16 cellular contexts compared by ENCODE assay signal in genomic region chr14:34766611-34767010, GRCh38. TPM values are rescaled to one million over a fixed set of nuclear protein-coding genes. Genes with fewer than 3 reads are reported as not detected.
DNase-seq lines count a peak whose midpoint lies in the region; ATAC-seq and TF ChIP-seq lines count a peak whose summit lies in the region.
"Had no signal": no experiment of that assay in that cellular context is flagged by ENCODE, and none has a peak within 500 bp of the region (broad histone marks: within the 10 kb centered on the region; RNA-seq: fewer than 3 reads in every experiment).

No MANE protein-coding gene starts in this region.

- no peak overlapping the region for H3K9ac ChIP-seq in mammary epithelial cell (ENCODE audit: insufficient read depth, low read length)

- no peak for TF ChIP-seq CTCF in MCF 10A (IDR thresholded peaks at IDR 0.05; ENCODE audit: unreplicated experiment)
- TF ChIP-seq CTCF in mammary epithelial cell (conservative IDR thresholded peaks at IDR 0.05 in 1 of 2, IDR thresholded peaks at IDR 0.05 in 1 of 2; ENCODE audit: extremely low read depth in 1 of 2, insufficient read depth in 1 of 2, low read depth in 1 of 2, low read length in 2 of 2): no peak
- no peak for TF ChIP-seq CTCF in fibroblast of the aortic adventitia (IDR thresholded peaks at IDR 0.05; ENCODE audit: insufficient read depth, low read length)
- no peak for TF ChIP-seq CTCF in dorsolateral prefrontal cortex (IDR thresholded peaks at IDR 0.05 in 54 of 56, conservative IDR thresholded peaks at IDR 0.05 in 2 of 56; ENCODE audit: low read depth in 1 of 56, partially characterized antibody in 56 of 56)

- CTCF ChIA-PET in MCF 10A (lab: Yijun Ruan, JAX): interaction anchor here (0.6 to 1.6 kb wide), 3 partner anchors 8 to 181 kb away, joined by 3 to 6 read pairs (median 4); no protein-coding TSS in a partner anchor
- CTCF ChIA-PET in mammary epithelial cell (lab: Charles Lee; ENCODE audit: low non-redundant PET): no interaction called here

- no peak overlapping the region for H3K27ac ChIP-seq in mammary epithelial cell (ENCODE audit: insufficient read depth, low read depth, low read length)
- no peak overlapping the region for H3K27ac ChIP-seq in dorsolateral prefrontal cortex
- H3K27ac ChIP-seq: upper lobe of right lung had no signal

- no peak overlapping the region for H3K4me3 Mint-ChIP-seq in MCF 10A (ENCODE audit: unreplicated experiment)
- H3K4me3 Mint-ChIP-seq in activated T-helper 17 cell treated with anti-CD3 and anti-CD28 coated beads, Interleukin-2, amount 50 U/mL, for 72 hours: no peak overlapping the region
- H3K4me3 Mint-ChIP-seq: activated CD8-positive, alpha-beta T cell treated with anti-CD3 and anti-CD28 coated beads for 36 hours; WTC11 had no signal

- H3K27me3 ChIP-seq in mammary epithelial cell (ENCODE audit: insufficient read depth, low read length) (no peaks in the 10 kb centered on the region), dorsolateral prefrontal cortex (no peaks in the 10 kb centered on the region)
- H3K27me3 ChIP-seq: upper lobe of right lung had no signal

- no peaks in the 10 kb centered on the region for H3K4me1 ChIP-seq in mammary epithelial cell (ENCODE audit: insufficient read depth, low read length)
- H3K4me1 ChIP-seq: upper lobe of right lung had no signal

- no peaks in the 10 kb centered on the region for H3K4me1 Mint-ChIP-seq in MCF 10A (ENCODE audit: insufficient read depth, unreplicated experiment)
- peaks cover 4% of the 10 kb centered on the region for H3K4me1 Mint-ChIP-seq in activated T-helper 17 cell treated with anti-CD3 and anti-CD28 coated beads, Interleukin-2, amount 50 U/mL, for 72 hours
- H3K4me1 Mint-ChIP-seq: WTC11 had no signal

- ATAC-seq in activated T-helper 17 cell treated with anti-CD3 and anti-CD28 coated beads, Interleukin-2, amount 50 U/mL, for 72 hours (replicated peaks): no peak
- no peak for ATAC-seq in GM19395 (IDR thresholded peaks at IDR 0.05; ENCODE audit: unreplicated experiment)
- ATAC-seq: activated CD8-positive, alpha-beta T cell treated with anti-CD3 and anti-CD28 coated beads for 36 hours; stimulated activated naive CD8-positive, alpha-beta T cell treated with anti-CD3 and anti-CD28 coated beads, Interleukin-15, Interleukin-2, amounts not matched to agents 100 U/mL and 50 U/mL, for 24 hours; upper lobe of right lung; WTC11 had no signal

- H3K4me3 ChIP-seq in mammary epithelial cell (replicated peaks in 1 of 3; ENCODE audit: insufficient read depth in 1 of 3, low read depth in 2 of 3, low read length in 3 of 3) (no peak overlapping the region), fibroblast of the aortic adventitia (ENCODE audit: low read depth, low read length) (no peak overlapping the region), dorsolateral prefrontal cortex (no peak overlapping the region)
- H3K4me3 ChIP-seq: upper lobe of right lung had no signal

- POLR2A ChIA-PET in MCF 10A (lab: Yijun Ruan, JAX): interaction anchor here (0.6 kb wide), 1 partner anchor 538 kb away, joined by 3 read pairs; no protein-coding TSS in a partner anchor

- H3K27ac Mint-ChIP-seq in MCF 10A (ENCODE audit: low read depth, unreplicated experiment): peak overlapping the region; percentile 33
- peak overlapping the region; percentile 84 for H3K27ac Mint-ChIP-seq in activated T-helper 17 cell treated with anti-CD3 and anti-CD28 coated beads, Interleukin-2, amount 50 U/mL, for 72 hours
- H3K27ac Mint-ChIP-seq: activated CD8-positive, alpha-beta T cell treated with anti-CD3 and anti-CD28 coated beads for 36 hours; WTC11 had no signal

- WGBS in mammary epithelial cell (ENCODE audit: low coverage, missing lambda C conversion rate): 100% methylated on average over 1 of the region's 1 CpG

- in situ Hi-C loops in mammary epithelial cell (cut with MboI; ENCODE audit: low sequenced_read_pairs in 2 of 2): no loop called here
- in situ Hi-C loops in G401 (cut with HindIII; ENCODE audit: low sequenced_read_pairs): no loop called here

- H3K79me2 ChIP-seq in mammary epithelial cell (ENCODE audit: insufficient read depth, low read length): no peaks in the 10 kb centered on the region

- BruUV-seq in MCF 10A (replicated peaks; lab: Mats Ljungman, UMichigan) (no TSS peak), mammary epithelial cell (replicated peaks; lab: Mats Ljungman, UMichigan) (no TSS peak)

- DNase-seq in MCF 10A (ENCODE audit: unreplicated experiment) (no peak), mammary epithelial cell (no peak), fibroblast of the aortic adventitia (ENCODE audit: low read depth) (peak; percentile 57), dorsolateral prefrontal cortex (no peak), DMS79 treated with DMSO at 0.1 percent for 48 hours (lab: John Stamatoyannopoulos, UW) (no peak), G401 (ENCODE audit: low spot score) (no peak)
- DNase-seq: activated CD8-positive, alpha-beta T cell treated with anti-CD3 and anti-CD28 coated beads for 36 hours; activated effector memory CD4-positive, alpha-beta T cell treated with Interleukin-2 at 50 U/mL for 16 hours; Calu3; effector CD4-positive, alpha-beta T cell; NCI-H1417 treated with DMSO at 0.1 percent for 48 hours; stimulated activated naive CD8-positive, alpha-beta T cell treated with anti-CD3 and anti-CD28 coated beads, Interleukin-15, Interleukin-2, amounts not matched to agents 100 U/mL and 50 U/mL, for 24 hours; upper lobe of right lung had no signal

- no peaks in the 10 kb centered on the region for H3K9me3 ChIP-seq in mammary epithelial cell (replicated peaks; ENCODE audit: insufficient read depth, low read length)
- H3K9me3 ChIP-seq: upper lobe of right lung had no signal

- intact Hi-C loops in MCF 10A (cut with micrococcal nuclease) (loop anchor here (10.0 kb wide), 1 partner anchor 108 kb away; the partner anchor contains the start of gene BAZ1A), mammary epithelial cell (cut with micrococcal nuclease) (no loop called here), dorsolateral prefrontal cortex (cut with DNase I) (no loop called here)

- peaks cover 67% of the 10 kb centered on the region for H3K36me3 Mint-ChIP-seq in MCF 10A (ENCODE audit: insufficient read depth, unreplicated experiment)
- H3K36me3 Mint-ChIP-seq in activated T-helper 17 cell treated with anti-CD3 and anti-CD28 coated beads, Interleukin-2, amount 50 U/mL, for 72 hours (ENCODE audit: low read depth): peaks cover 97% of the 10 kb centered on the region

- dilution Hi-C loops in mammary epithelial cell (cut with HindIII; ENCODE audit: low sequenced_read_pairs): no loop called here

- H4K20me1 ChIP-seq in mammary epithelial cell (ENCODE audit: insufficient read depth, low read length): no peaks in the 10 kb centered on the region

- H3K9me3 Mint-ChIP-seq in MCF 10A (ENCODE audit: unreplicated experiment): no peaks in the 10 kb centered on the region
- H3K9me3 Mint-ChIP-seq in activated T-helper 17 cell treated with anti-CD3 and anti-CD28 coated beads, Interleukin-2, amount 50 U/mL, for 72 hours: no peaks in the 10 kb centered on the region
- H3K9me3 Mint-ChIP-seq: activated CD8-positive, alpha-beta T cell treated with anti-CD3 and anti-CD28 coated beads for 36 hours; WTC11 had no signal

- no peak overlapping the region for H3K4me2 ChIP-seq in mammary epithelial cell (ENCODE audit: insufficient read depth, low read depth, low read length)

- H2AFZ ChIP-seq in mammary epithelial cell (ENCODE audit: low read depth, low read length): no peak overlapping the region

- H3K36me3 ChIP-seq in mammary epithelial cell (ENCODE audit: insufficient read depth, low read length): peaks cover 31% of the 10 kb centered on the region

- no peaks in the 10 kb centered on the region for H3K27me3 Mint-ChIP-seq in MCF 10A (ENCODE audit: insufficient read depth, unreplicated experiment)
- no peaks in the 10 kb centered on the region for H3K27me3 Mint-ChIP-seq in activated T-helper 17 cell treated with anti-CD3 and anti-CD28 coated beads, Interleukin-2, amount 50 U/mL, for 72 hours
- H3K27me3 Mint-ChIP-seq: activated CD8-positive, alpha-beta T cell treated with anti-CD3 and anti-CD28 coated beads for 36 hours had no signal

RNA-seq across cellular contexts. Expression of gene CFL2, which starts 52.2 kb away (rescaled TPM):
- total RNA-seq in MCF 10A (2022): 39.7 and 53.7 TPM in 2 replicates
- 10 to 100 TPM; 30.1 to 34.5 TPM for total RNA-seq in mammary epithelial cell
- 21.0 TPM for polyA plus RNA-seq in mammary epithelial cell
- 82.1 TPM for polyA minus RNA-seq in mammary epithelial cell
- total RNA-seq in activated T-helper 17 cell treated with anti-CD3 and anti-CD28 coated beads, Interleukin-2, amount 50 U/mL, for 72 hours: 1 to 10 TPM; 6.6 to 9.2 TPM
- total RNA-seq in fibroblast of the aortic adventitia (ENCODE audit: low replicate concordance): 107 and 266 TPM in 2 replicates
- total RNA-seq in dorsolateral prefrontal cortex: 100 to 1,000 TPM in 73 of 120 experiments, 10 to 100 TPM in 47; 50.4 to 286 (median 109) TPM
- total RNA-seq in G401 (2014; rRNA removed; shearing (Covaris generic)): 50.6 and 61.0 TPM in 2 replicates
